Comparison of ENCODE assay signal across 8 cellular contexts in genomic region chr17:49497147-49498036, GRCh38. TPM values are rescaled to one million over a fixed set of nuclear protein-coding genes. Genes with fewer than 3 reads are reported as not detected.
DNase-seq lines count a peak whose midpoint lies in the region; ATAC-seq, FAIRE-seq and TF ChIP-seq lines count a peak whose summit lies in the region.

No MANE protein-coding gene starts in this region.

- H3K9ac ChIP-seq in subcutaneous abdominal adipose tissue (ENCODE audit: low read length in 5 of 5): no peak overlapping the region

- no peaks in the 10 kb centered on the region for H3K79me2 ChIP-seq in GM23338 (replicated peaks; ENCODE audit: insufficient read depth)
- H3K79me2 ChIP-seq in PC-9 (ENCODE audit: low read depth): no peaks in the 10 kb centered on the region

- intact Hi-C loops in left lung (cut with DNase I): loop anchor here in 1 of 2 donors (5.0 kb wide), 1 partner anchor 55 kb away; no protein-coding TSS in a partner anchor
- intact Hi-C loops in PC-9 (cut with micrococcal nuclease; ENCODE audit: unreplicated experiment): loop anchor here (2.0 kb wide), 1 partner anchor 51 kb away; no protein-coding TSS in a partner anchor

- H3F3A ChIP-seq in GM23338 (replicated peaks; ENCODE audit: low read depth): no peaks in the 10 kb centered on the region; the same call in 1 of the 2 replicates
- no peaks in the 10 kb centered on the region for H3F3A ChIP-seq in PC-9 (ENCODE audit: insufficient read depth, low read depth)

- H3K27me3 ChIP-seq in GM23338 (ENCODE audit: insufficient read depth) (peaks cover 75% of the 10 kb centered on the region), bronchial epithelial cell (ENCODE audit: control insufficient read depth, insufficient read depth, low read length) (peaks cover 7% of the 10 kb centered on the region), left lung (peaks cover 42 to 91% of the 10 kb centered on the region in 2 donors), subcutaneous abdominal adipose tissue (ENCODE audit: control insufficient read depth in 5 of 5, insufficient read depth in 4 of 5, low read length in 5 of 5) (peaks cover 28 to 64% (median 58%) of the 10 kb centered on the region in 5 donors), PC-9 (ENCODE audit: insufficient read depth, low read depth) (peaks cover 50% of the 10 kb centered on the region)

- no peaks in the 10 kb centered on the region for H3K36me3 ChIP-seq in GM23338 (ENCODE audit: insufficient read depth)
- no peaks in the 10 kb centered on the region for H3K36me3 ChIP-seq in bronchial epithelial cell (ENCODE audit: control insufficient read depth, insufficient read depth, low read length)
- H3K36me3 ChIP-seq in left lung: no peaks in the 10 kb centered on the region
- no peaks in the 10 kb centered on the region for H3K36me3 ChIP-seq in subcutaneous abdominal adipose tissue (ENCODE audit: control insufficient read depth in 5 of 5, insufficient read depth in 5 of 5, low read length in 5 of 5)
- no peaks in the 10 kb centered on the region for H3K36me3 ChIP-seq in PC-9 (ENCODE audit: low read depth)

- CTCF ChIA-PET in PC-9 (lab: Charles Lee): interaction anchor here (0.5 to 0.7 kb wide), 5 partner anchors 14 to 162 kb away, joined by 3 to 8 read pairs (median 6); no protein-coding TSS in a partner anchor

- POLR2A ChIA-PET in PC-9 (lab: Charles Lee; ENCODE audit: unreplicated experiment): no interaction called here

- H3K9me3 ChIP-seq in left lung (no peaks in the 10 kb centered on the region), subcutaneous abdominal adipose tissue (ENCODE audit: control insufficient read depth in 5 of 5, low read length in 5 of 5) (no peaks in the 10 kb centered on the region), PC-9 (ENCODE audit: insufficient read depth, low read depth) (no peaks in the 10 kb centered on the region)

- H3K27ac Mint-ChIP-seq in GM23338: no peak overlapping the region

- H3K4me2 ChIP-seq in GM23338 (peak overlapping the region; percentile 97), PC-9 (no peak overlapping the region)

- no TSS peak for BruUV-seq in PC-9 (replicated peaks; lab: Mats Ljungman, UMichigan)

- H3K27ac ChIP-seq in GM23338 (ENCODE audit: low read depth) (no peak overlapping the region), left lung (no peak overlapping the region), subcutaneous abdominal adipose tissue (ENCODE audit: low read depth, low read length) (no peak overlapping the region), PC-9 (no peak overlapping the region)

- ATAC-seq in GM23338: peak; percentile 50
- peak; percentile 22 for ATAC-seq in left lung
- no peak for ATAC-seq in HG03196 (IDR thresholded peaks at IDR 0.05; ENCODE audit: unreplicated experiment)
- no peak for ATAC-seq in GM21528 (IDR thresholded peaks at IDR 0.05; ENCODE audit: low FRiP score, unreplicated experiment)

- peak overlapping the region; percentile 80 for H3K4me3 ChIP-seq in GM23338
- peak overlapping the region; percentile 41 for H3K4me3 ChIP-seq in bronchial epithelial cell (ENCODE audit: low read depth, low read length)
- peak overlapping the region in 1 of 2 donors; percentile 16 for H3K4me3 ChIP-seq in left lung
- H3K4me3 ChIP-seq in subcutaneous abdominal adipose tissue (ENCODE audit: low read depth in 1 of 5, low read length in 5 of 5): peak overlapping the region in 4 of 5 donors; percentile 36 to 58 (median 54)
- H3K4me3 ChIP-seq in PC-9: no peak overlapping the region

- TF ChIP-seq CTCF in GM23338 (conservative IDR thresholded peaks at IDR 0.05; ENCODE audit: low read depth in 2 of 2) (no peak), bronchial epithelial cell (IDR thresholded peaks at IDR 0.05; ENCODE audit: insufficient read depth, low read length, severe bottlenecking) (no peak), left lung (IDR thresholded peaks at IDR 0.05) (no peak), PC-9 (conservative IDR thresholded peaks at IDR 0.05) (no peak)

- H3K36me3 Mint-ChIP-seq in GM23338 (ENCODE audit: low read depth): no peaks in the 10 kb centered on the region

- H2AFZ ChIP-seq in GM23338 (peak overlapping the region; percentile 72), PC-9 (no peak overlapping the region)

- peak; percentile 87 for DNase-seq in GM23338 (ENCODE audit: low spot score)
- DNase-seq in NCI-H82 treated with DMSO at 0.1 percent for 48 hours (lab: John Stamatoyannopoulos, UW; ENCODE audit: unreplicated experiment): peak; percentile 68
- DNase-seq in bronchial epithelial cell (ENCODE audit: low read depth): peak; percentile 30
- DNase-seq in left lung: peak in 1 of 2 donors; percentile 77
- DNase-seq in PC-9: no peak

- H3K27me3 Mint-ChIP-seq in GM23338 (ENCODE audit: insufficient read depth, low read depth, poor library complexity): peaks cover 54% of the 10 kb centered on the region

- no peaks in the 10 kb centered on the region for H3K9me2 ChIP-seq in GM23338 (ENCODE audit: insufficient read depth)
- no peaks in the 10 kb centered on the region for H3K9me2 ChIP-seq in PC-9 (ENCODE audit: insufficient read depth)

- FAIRE-seq in bronchial epithelial cell (lab: Jason Lieb, UNC): no peak

- no peaks in the 10 kb centered on the region for H3K9me3 Mint-ChIP-seq in GM23338

- peak overlapping the region; percentile 82 for H3K4me3 Mint-ChIP-seq in GM23338

- H4K20me1 ChIP-seq in GM23338 (replicated peaks; ENCODE audit: insufficient read depth) (no peaks in the 10 kb centered on the region), PC-9 (ENCODE audit: insufficient read depth) (no peaks in the 10 kb centered on the region)

- H3K4me1 ChIP-seq in GM23338 (ENCODE audit: insufficient read depth) (peaks cover 20% of the 10 kb centered on the region), left lung (peaks cover 18 to 32% of the 10 kb centered on the region in 2 donors), subcutaneous abdominal adipose tissue (ENCODE audit: control insufficient read depth in 5 of 5, insufficient read depth in 5 of 5, low read length in 5 of 5) (peaks cover 0 to 33% (median 32%) of the 10 kb centered on the region in 5 donors), PC-9 (replicated peaks; ENCODE audit: insufficient read depth) (no peaks in the 10 kb centered on the region)

- peaks cover 29% of the 10 kb centered on the region for H3K4me1 Mint-ChIP-seq in GM23338

TF ChIP-seq in GM23338, 12 proteins besides CTCF, POLR2A, EP300 and RAD21:
- TF ChIP-seq REST (IDR thresholded peaks at IDR 0.05; ENCODE audit: unreplicated experiment) (no peak), EZH2 (IDR thresholded peaks at IDR 0.05; ENCODE audit: low read depth, unreplicated experiment) (peak; percentile 35), EZH2phosphoT487 (IDR thresholded peaks at IDR 0.05; ENCODE audit: unreplicated experiment) (no peak), STAT1 (IDR thresholded peaks at IDR 0.05; ENCODE audit: unreplicated experiment) (no peak), NANOG (IDR thresholded peaks at IDR 0.05; ENCODE audit: borderline replicate concordance) (no peak)
TF ChIP-seq in GM23338: peak in this region for 1.

RNA-seq across cellular contexts. Expression of gene NGFR, which starts 2.3 kb away (rescaled TPM):
- total RNA-seq in GM23338 (2014; rRNA removed; shearing (Covaris generic)): 6.8 and 6.9 TPM in 2 replicates
- polyA plus RNA-seq in GM23338 (2016; fragmentation: Nextera tagmentation; extraction: Ambion mirVana): 2.3 and 2.8 TPM in 2 replicates
- 0.53 and 4.5 TPM in 2 replicates for total RNA-seq in bronchial epithelial cell
- 1 to 10 TPM; 2.7 to 3.8 TPM for total RNA-seq in left lung
- 0.11 TPM in 1 of 2 replicates, not detected in the other for total RNA-seq in PC-9 (2021)

Comparison
In these comparisons a context has a peak if more than half of its experiments do, and no peak if none do; other contexts are left out.
1. ATAC-seq: peak in GM23338 (single experiment) and left lung (single experiment); none in HG03196 (single experiment) and GM21528 (single experiment).
2. DNase-seq: peak in GM23338 (single experiment), NCI-H82 treated with DMSO at 0.1 percent for 48 hours (single experiment) and bronchial epithelial cell (single experiment); none in PC-9 (0 of 2).